ENCODE assay signal across 7 cellular contexts in genomic region chr2:103959174-103960125, GRCh38.
DNase-seq lines count a peak whose midpoint lies in the region; ATAC-seq and TF ChIP-seq lines count a peak whose summit lies in the region.

No MANE protein-coding gene starts in this region.

- H3K27me3 ChIP-seq in Panc1 (ENCODE audit: control insufficient read depth, insufficient read depth, low read length), result no peaks in the 10 kb centered on the region
- H3K27me3 ChIP-seq in smooth muscle cell (ENCODE audit: low read depth), result peaks cover 10% of the 10 kb centered on the region

- peak; percentile 55 for TF ChIP-seq CTCF in GM12873 (IDR thresholded peaks at IDR 0.05; ENCODE audit: insufficient read depth, low read depth, low read length, missing control alignments)
- TF ChIP-seq CTCF in Panc1 (IDR thresholded peaks at IDR 0.05), result peak; percentile 83
- TF ChIP-seq CTCF in smooth muscle cell (IDR thresholded peaks at IDR 0.05; ENCODE audit: borderline replicate concordance, insufficient read depth, poor library complexity, severe bottlenecking), result peak; percentile 76

- H3K4me1 ChIP-seq in Panc1 (ENCODE audit: control insufficient read depth, insufficient read depth, low read length), result no peaks in the 10 kb centered on the region
- no peaks in the 10 kb centered on the region for H3K4me1 ChIP-seq in smooth muscle cell (ENCODE audit: low read depth)

- H2AFZ ChIP-seq in smooth muscle cell (ENCODE audit: low read depth), result no peak overlapping the region

- H3K27ac ChIP-seq in Panc1 (ENCODE audit: low read length) (no peak overlapping the region), smooth muscle cell (ENCODE audit: low read depth) (no peak overlapping the region)

- H4K20me1 ChIP-seq in smooth muscle cell (ENCODE audit: low read depth), result no peaks in the 10 kb centered on the region

- peak; percentile 63 for ATAC-seq in HG03280 (IDR thresholded peaks at IDR 0.05; ENCODE audit: unreplicated experiment)
- ATAC-seq in Panc1, result peak; percentile 87
- ATAC-seq in GM18519 (IDR thresholded peaks at IDR 0.05; ENCODE audit: low FRiP score, unreplicated experiment), result no peak
- ATAC-seq in HG03135 (IDR thresholded peaks at IDR 0.05; ENCODE audit: unreplicated experiment), result no peak

- POLR2A ChIA-PET in Panc1 (lab: Charles Lee), result no interaction called here

- H3K4me2 ChIP-seq in smooth muscle cell, result no peak overlapping the region

- in situ Hi-C loops in Panc1 (cut with HindIII; ENCODE audit: low pct_unique_long_range_greater_than_20kb, low sequenced_read_pairs), result no loop called here

- H3K9ac ChIP-seq in smooth muscle cell (ENCODE audit: low read depth), result no peak overlapping the region

- WGBS in smooth muscle cell (ENCODE audit: low lambda C conversion rate), result 40% methylated on average over 9 of the region's 9 CpGs

- CTCF ChIA-PET in Panc1 (lab: Charles Lee), result interaction anchor here (0.7 kb wide), 1 partner anchor 648 kb away, joined by 3 read pairs; no protein-coding TSS in a partner anchor

- H3K9me3 ChIP-seq in Panc1 (ENCODE audit: control insufficient read depth, insufficient read depth, low read depth, low read length) (no peaks in the 10 kb centered on the region), smooth muscle cell (replicated peaks; ENCODE audit: low read depth) (no peaks in the 10 kb centered on the region)

- no peak overlapping the region for H3K4me3 ChIP-seq in Panc1 (ENCODE audit: low read depth in 2 of 2, low read length in 2 of 2)
- H3K4me3 ChIP-seq in smooth muscle cell, result no peak overlapping the region

- DNase-seq in Panc1 (ENCODE audit: low read depth, low spot score) (peak; percentile 15), foreskin melanocyte (peak; percentile 13), smooth muscle cell (lab: John Stamatoyannopoulos, UW; ENCODE audit: unreplicated experiment) (no peak)

- H3K79me2 ChIP-seq in smooth muscle cell (ENCODE audit: low read depth), result no peaks in the 10 kb centered on the region

- H3F3A ChIP-seq in smooth muscle cell (ENCODE audit: low read depth), result no peaks in the 10 kb centered on the region

- H3K36me3 ChIP-seq in Panc1 (ENCODE audit: control insufficient read depth, insufficient read depth, low read length) (no peaks in the 10 kb centered on the region), smooth muscle cell (ENCODE audit: low read depth) (no peaks in the 10 kb centered on the region)

- intact Hi-C loops in Panc1 (cut with micrococcal nuclease; ENCODE audit: unreplicated experiment), result loop anchor here (2.0 to 10.0 kb wide), 2 partner anchors 455 to 889 kb away; no protein-coding TSS in a partner anchor

- no TSS peak for BruUV-seq in Panc1 (replicated peaks; lab: Mats Ljungman, UMichigan)

Comparison
In these comparisons a context has a peak if more than half of its experiments do, and no peak if none do; other contexts are left out.
1. ATAC-seq: peak in HG03280 (single experiment) and Panc1 (single experiment); none in GM18519 (single experiment) and HG03135 (single experiment).
2. Peak in every context shown above with its lines, with median percentiles within 50 percentile points of each other: CTCF ChIP-seq.